Comparison of ENCODE assay signal across 1 cellular context in genomic region chr6:132814716-132815570, GRCh38.
A peak's percentile ranks its signal among the peaks of the same experiment; 100 is the strongest.
TF ChIP-seq lines count a peak whose summit lies in the region.

No MANE protein-coding gene starts in this region.

TF ChIP-seq in HepG2, 621 proteins besides CTCF, POLR2A, EP300 and RAD21 (continued from another document and continues in another):
- TF ChIP-seq THAP9 (CRISPR knock-in tag; IDR thresholded peaks at IDR 0.05; ENCODE audit: borderline replicate concordance) (no peak), SMC3 (IDR thresholded peaks at IDR 0.05; ENCODE audit: low read length) (no peak), ZKSCAN1 (IDR thresholded peaks at IDR 0.05; ENCODE audit: low read length) (no peak), GLI4 (CRISPR knock-in tag; IDR thresholded peaks at IDR 0.05; ENCODE audit: borderline replicate concordance) (peak; percentile 69), HNRNPLL (IDR thresholded peaks at IDR 0.05; ENCODE audit: low read depth, low read length, poor library complexity, severe bottlenecking) (no peak), ZNF530 (CRISPR knock-in tag; IDR thresholded peaks at IDR 0.05; ENCODE audit: low read depth) (peak; percentile 83; the same call in 1 of the 2 replicates), RBFOX2 (IDR thresholded peaks at IDR 0.05; ENCODE audit: low read depth, low read length) (peak; percentile 78), ZNF646 (CRISPR knock-in tag; IDR thresholded peaks at IDR 0.05) (no peak), FOSL2 (CRISPR knock-in tag; IDR thresholded peaks at IDR 0.05) (no peak), NAIF1 (CRISPR knock-in tag; IDR thresholded peaks at IDR 0.05; ENCODE audit: borderline replicate concordance) (peak; percentile 6; the same call in 1 of the 2 replicates), KLF9 (CRISPR knock-in tag; IDR thresholded peaks at IDR 0.05; ENCODE audit: low read depth) (no peak), TEAD2 (CRISPR knock-in tag; IDR thresholded peaks at IDR 0.05) (peak; percentile 3; the same call in 1 of the 2 replicates), ZFP41 (CRISPR knock-in tag; IDR thresholded peaks at IDR 0.05; ENCODE audit: borderline replicate concordance) (no peak), ZMYM4 (CRISPR knock-in tag; IDR thresholded peaks at IDR 0.05) (no peak), FOXP1 (IDR thresholded peaks at IDR 0.05) (no peak), FOXP1 (CRISPR knock-in tag; IDR thresholded peaks at IDR 0.05) (no peak), MBD4 (IDR thresholded peaks at IDR 0.05; ENCODE audit: borderline replicate concordance, low read length) (peak; percentile 86), ZNF446 (CRISPR knock-in tag; IDR thresholded peaks at IDR 0.05) (peak; percentile 11; the same call in 1 of the 2 replicates), ZNF878 (CRISPR knock-in tag; IDR thresholded peaks at IDR 0.05) (no peak), ZXDC (CRISPR knock-in tag; IDR thresholded peaks at IDR 0.05) (peak; percentile 96; the same call in 1 of the 2 replicates), ELF3 (CRISPR knock-in tag; IDR thresholded peaks at IDR 0.05) (no peak), ZNF101 (CRISPR knock-in tag; IDR thresholded peaks at IDR 0.05; ENCODE audit: borderline replicate concordance, low read depth) (no peak), ZNF256 (CRISPR knock-in tag; conservative IDR thresholded peaks at IDR 0.05) (no peak), NR1H2 (CRISPR knock-in tag; IDR thresholded peaks at IDR 0.05; ENCODE audit: borderline replicate concordance, low read depth) (no peak), ZSCAN12 (CRISPR knock-in tag; IDR thresholded peaks at IDR 0.05) (no peak), KAT7 (CRISPR knock-in tag; IDR thresholded peaks at IDR 0.05; ENCODE audit: borderline replicate concordance) (no peak), JUNB (CRISPR knock-in tag; IDR thresholded peaks at IDR 0.05; ENCODE audit: borderline replicate concordance) (peak; percentile 82; the same call in 1 of the 2 replicates), IRF9 (CRISPR knock-in tag; IDR thresholded peaks at IDR 0.05; ENCODE audit: borderline replicate concordance) (0 out of 2 replicates have a peak, but pooled peaks have one; percentile 2)
- TF ChIP-seq, protein P1, sequence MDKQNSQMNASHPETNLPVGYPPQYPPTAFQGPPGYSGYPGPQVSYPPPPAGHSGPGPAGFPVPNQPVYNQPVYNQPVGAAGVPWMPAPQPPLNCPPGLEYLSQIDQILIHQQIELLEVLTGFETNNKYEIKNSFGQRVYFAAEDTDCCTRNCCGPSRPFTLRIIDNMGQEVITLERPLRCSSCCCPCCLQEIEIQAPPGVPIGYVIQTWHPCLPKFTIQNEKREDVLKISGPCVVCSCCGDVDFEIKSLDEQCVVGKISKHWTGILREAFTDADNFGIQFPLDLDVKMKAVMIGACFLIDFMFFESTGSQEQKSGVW (CRISPR knock-in tag; IDR thresholded peaks at IDR 0.05; ENCODE audit: borderline replicate concordance), result peak; percentile 81; the same call in 1 of the 2 replicates
- TF ChIP-seq, protein P2, sequence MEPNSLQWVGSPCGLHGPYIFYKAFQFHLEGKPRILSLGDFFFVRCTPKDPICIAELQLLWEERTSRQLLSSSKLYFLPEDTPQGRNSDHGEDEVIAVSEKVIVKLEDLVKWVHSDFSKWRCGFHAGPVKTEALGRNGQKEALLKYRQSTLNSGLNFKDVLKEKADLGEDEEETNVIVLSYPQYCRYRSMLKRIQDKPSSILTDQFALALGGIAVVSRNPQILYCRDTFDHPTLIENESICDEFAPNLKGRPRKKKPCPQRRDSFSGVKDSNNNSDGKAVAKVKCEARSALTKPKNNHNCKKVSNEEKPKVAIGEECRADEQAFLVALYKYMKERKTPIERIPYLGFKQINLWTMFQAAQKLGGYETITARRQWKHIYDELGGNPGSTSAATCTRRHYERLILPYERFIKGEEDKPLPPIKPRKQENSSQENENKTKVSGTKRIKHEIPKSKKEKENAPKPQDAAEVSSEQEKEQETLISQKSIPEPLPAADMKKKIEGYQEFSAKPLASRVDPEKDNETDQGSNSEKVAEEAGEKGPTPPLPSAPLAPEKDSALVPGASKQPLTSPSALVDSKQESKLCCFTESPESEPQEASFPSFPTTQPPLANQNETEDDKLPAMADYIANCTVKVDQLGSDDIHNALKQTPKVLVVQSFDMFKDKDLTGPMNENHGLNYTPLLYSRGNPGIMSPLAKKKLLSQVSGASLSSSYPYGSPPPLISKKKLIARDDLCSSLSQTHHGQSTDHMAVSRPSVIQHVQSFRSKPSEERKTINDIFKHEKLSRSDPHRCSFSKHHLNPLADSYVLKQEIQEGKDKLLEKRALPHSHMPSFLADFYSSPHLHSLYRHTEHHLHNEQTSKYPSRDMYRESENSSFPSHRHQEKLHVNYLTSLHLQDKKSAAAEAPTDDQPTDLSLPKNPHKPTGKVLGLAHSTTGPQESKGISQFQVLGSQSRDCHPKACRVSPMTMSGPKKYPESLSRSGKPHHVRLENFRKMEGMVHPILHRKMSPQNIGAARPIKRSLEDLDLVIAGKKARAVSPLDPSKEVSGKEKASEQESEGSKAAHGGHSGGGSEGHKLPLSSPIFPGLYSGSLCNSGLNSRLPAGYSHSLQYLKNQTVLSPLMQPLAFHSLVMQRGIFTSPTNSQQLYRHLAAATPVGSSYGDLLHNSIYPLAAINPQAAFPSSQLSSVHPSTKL (CRISPR knock-in tag; IDR thresholded peaks at IDR 0.05), result no peak
- TF ChIP-seq, protein P3, sequence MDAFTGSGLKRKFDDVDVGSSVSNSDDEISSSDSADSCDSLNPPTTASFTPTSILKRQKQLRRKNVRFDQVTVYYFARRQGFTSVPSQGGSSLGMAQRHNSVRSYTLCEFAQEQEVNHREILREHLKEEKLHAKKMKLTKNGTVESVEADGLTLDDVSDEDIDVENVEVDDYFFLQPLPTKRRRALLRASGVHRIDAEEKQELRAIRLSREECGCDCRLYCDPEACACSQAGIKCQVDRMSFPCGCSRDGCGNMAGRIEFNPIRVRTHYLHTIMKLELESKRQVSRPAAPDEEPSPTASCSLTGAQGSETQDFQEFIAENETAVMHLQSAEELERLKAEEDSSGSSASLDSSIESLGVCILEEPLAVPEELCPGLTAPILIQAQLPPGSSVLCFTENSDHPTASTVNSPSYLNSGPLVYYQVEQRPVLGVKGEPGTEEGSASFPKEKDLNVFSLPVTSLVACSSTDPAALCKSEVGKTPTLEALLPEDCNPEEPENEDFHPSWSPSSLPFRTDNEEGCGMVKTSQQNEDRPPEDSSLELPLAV (CRISPR knock-in tag; conservative IDR thresholded peaks at IDR 0.05; ENCODE audit: low read depth), result 0 out of 2 replicates have a peak, but pooled peaks have one; percentile 37
- TF ChIP-seq, protein P4, sequence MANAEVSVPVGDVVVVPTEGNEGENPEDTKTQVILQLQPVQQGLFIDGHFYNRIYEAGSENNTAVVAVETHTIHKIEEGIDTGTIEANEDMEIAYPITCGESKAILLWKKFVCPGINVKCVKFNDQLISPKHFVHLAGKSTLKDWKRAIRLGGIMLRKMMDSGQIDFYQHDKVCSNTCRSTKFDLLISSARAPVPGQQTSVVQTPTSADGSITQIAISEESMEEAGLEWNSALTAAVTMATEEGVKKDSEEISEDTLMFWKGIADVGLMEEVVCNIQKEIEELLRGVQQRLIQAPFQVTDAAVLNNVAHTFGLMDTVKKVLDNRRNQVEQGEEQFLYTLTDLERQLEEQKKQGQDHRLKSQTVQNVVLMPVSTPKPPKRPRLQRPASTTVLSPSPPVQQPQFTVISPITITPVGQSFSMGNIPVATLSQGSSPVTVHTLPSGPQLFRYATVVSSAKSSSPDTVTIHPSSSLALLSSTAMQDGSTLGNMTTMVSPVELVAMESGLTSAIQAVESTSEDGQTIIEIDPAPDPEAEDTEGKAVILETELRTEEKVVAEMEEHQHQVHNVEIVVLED (CRISPR knock-in tag; IDR thresholded peaks at IDR 0.05; ENCODE audit: borderline replicate concordance), result no peak
- TF ChIP-seq, protein P5, sequence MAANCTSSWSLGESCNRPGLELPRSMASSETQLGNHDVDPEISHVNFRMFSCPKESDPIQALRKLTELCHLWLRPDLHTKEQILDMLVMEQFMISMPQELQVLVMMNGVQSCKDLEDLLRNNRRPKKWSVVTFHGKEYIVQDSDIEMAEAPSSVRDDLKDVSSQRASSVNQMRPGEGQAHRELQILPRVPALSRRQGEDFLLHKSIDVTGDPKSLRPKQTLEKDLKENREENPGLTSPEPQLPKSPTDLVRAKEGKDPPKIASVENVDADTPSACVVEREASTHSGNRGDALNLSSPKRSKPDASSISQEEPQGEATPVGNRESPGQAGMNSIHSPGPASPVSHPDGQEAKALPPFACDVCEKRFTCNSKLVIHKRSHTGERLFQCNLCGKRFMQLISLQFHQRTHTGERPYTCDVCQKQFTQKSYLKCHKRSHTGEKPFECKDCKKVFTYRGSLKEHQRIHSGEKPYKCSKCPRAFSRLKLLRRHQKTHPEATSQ (CRISPR knock-in tag; IDR thresholded peaks at IDR 0.05; ENCODE audit: borderline replicate concordance), result no peak
